In the genomic region with DNA sequence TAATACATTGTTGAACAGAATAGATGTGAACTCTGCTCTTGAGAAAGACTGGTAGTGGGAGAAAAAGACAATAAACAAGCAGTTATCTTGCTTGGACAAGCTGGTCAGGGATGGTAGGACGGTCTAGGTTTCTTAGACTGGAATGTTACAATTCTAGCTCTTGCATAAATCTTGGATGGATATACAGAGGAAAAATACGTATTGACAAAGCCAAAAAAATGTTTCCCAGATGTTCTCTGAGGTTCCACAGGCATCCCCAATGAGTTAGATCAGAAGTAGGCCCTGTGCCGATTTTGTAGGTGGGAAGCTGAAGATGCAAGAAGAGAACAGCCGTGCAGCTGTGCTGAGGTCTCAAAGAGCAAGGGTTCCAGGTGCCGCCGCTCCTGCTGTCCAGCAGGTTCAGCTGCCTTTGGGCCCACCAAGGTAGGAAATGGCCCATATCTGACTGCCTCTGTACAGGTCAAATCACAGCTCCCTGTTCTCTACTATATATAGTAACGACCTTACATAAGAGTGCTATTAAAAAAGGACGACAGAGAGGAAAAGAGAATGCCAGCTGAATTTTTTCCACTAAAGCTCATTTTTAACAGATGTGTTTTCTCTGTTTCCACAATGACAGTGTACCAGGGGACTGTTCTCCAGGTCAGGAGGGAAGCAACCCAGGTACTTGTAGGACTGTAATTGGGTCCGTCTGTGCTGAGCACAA, we compare ENCODE assay signal across 1 cellular context.
TF ChIP-seq lines count a peak whose summit lies in the region.

No MANE protein-coding gene starts in this region.

TF ChIP-seq in IMR-90, 13 proteins besides CTCF, POLR2A, EP300 and RAD21:
- TF ChIP-seq RCOR1 (IDR thresholded peaks at IDR 0.05; ENCODE audit: insufficient replicate concordance, low read length) (no peak), NFE2L2 (IDR thresholded peaks at IDR 0.05; ENCODE audit: low read depth, low read length) (no peak), BHLHE40 (IDR thresholded peaks at IDR 0.05; ENCODE audit: low read depth, low read length) (no peak), RFX5 (IDR thresholded peaks at IDR 0.05; ENCODE audit: low read depth, low read length) (no peak), MAZ (IDR thresholded peaks at IDR 0.05; ENCODE audit: borderline replicate concordance, low read depth, low read length) (no peak), SMC3 (IDR thresholded peaks at IDR 0.05; ENCODE audit: low read depth, low read length) (no peak), CHD1 (IDR thresholded peaks at IDR 0.05; ENCODE audit: low read depth, low read length) (no peak), MXI1 (IDR thresholded peaks at IDR 0.05; ENCODE audit: borderline replicate concordance, low read depth, low read length) (no peak), MAFK (IDR thresholded peaks at IDR 0.05; ENCODE audit: low read depth, low read length) (no peak), CEBPB (IDR thresholded peaks at IDR 0.05; ENCODE audit: low read depth, low read length) (no peak), FOS (IDR thresholded peaks at IDR 0.05; ENCODE audit: low read depth, low read length) (no peak)
- TF ChIP-seq, protein P1, sequence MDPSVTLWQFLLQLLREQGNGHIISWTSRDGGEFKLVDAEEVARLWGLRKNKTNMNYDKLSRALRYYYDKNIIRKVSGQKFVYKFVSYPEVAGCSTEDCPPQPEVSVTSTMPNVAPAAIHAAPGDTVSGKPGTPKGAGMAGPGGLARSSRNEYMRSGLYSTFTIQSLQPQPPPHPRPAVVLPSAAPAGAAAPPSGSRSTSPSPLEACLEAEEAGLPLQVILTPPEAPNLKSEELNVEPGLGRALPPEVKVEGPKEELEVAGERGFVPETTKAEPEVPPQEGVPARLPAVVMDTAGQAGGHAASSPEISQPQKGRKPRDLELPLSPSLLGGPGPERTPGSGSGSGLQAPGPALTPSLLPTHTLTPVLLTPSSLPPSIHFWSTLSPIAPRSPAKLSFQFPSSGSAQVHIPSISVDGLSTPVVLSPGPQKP (IDR thresholded peaks at IDR 0.05; ENCODE audit: borderline replicate concordance, low read depth, low read length): no peak
- TF ChIP-seq, protein P2, sequence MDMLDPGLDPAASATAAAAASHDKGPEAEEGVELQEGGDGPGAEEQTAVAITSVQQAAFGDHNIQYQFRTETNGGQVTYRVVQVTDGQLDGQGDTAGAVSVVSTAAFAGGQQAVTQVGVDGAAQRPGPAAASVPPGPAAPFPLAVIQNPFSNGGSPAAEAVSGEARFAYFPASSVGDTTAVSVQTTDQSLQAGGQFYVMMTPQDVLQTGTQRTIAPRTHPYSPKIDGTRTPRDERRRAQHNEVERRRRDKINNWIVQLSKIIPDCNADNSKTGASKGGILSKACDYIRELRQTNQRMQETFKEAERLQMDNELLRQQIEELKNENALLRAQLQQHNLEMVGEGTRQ (IDR thresholded peaks at IDR 0.05; ENCODE audit: low read depth, low read length): no peak
